In genomic region chr11:126328444-126328843, GRCh38 we compare ENCODE assay signal across 16 cellular contexts. TPM values are rescaled to one million over a fixed set of nuclear protein-coding genes. Genes with fewer than 3 reads are reported as not detected.
DNase-seq lines count a peak whose midpoint lies in the region; ATAC-seq and TF ChIP-seq lines count a peak whose summit lies in the region.
"Had no signal": no experiment of that assay in that cellular context is flagged by ENCODE, and none has a peak within 500 bp of the region (broad histone marks: within the 10 kb centered on the region; RNA-seq: fewer than 3 reads in every experiment).

No MANE protein-coding gene starts in this region.

- peak overlapping the region; percentile 17 for H3K27ac ChIP-seq in duodenal mucosa (ENCODE audit: low read depth, low read length)
- H3K27ac ChIP-seq: colonic mucosa had no signal

- H3K4me1 Mint-ChIP-seq in CD14-positive monocyte (peaks cover 3% of the 10 kb centered on the region), nephron progenitor cell (peaks cover 65% of the 10 kb centered on the region)

- H3K9me3 Mint-ChIP-seq in CD14-positive monocyte (no peaks in the 10 kb centered on the region), nephron progenitor cell (no peaks in the 10 kb centered on the region)
- H3K9me3 Mint-ChIP-seq: activated CD4-positive, alpha-beta T cell treated with anti-CD3 and anti-CD28 coated beads, Interleukin-2, amount 10 ng/mL, durations not matched to agents 7 days and 5 days; activated naive CD4-positive, alpha-beta T cell treated with anti-CD3 and anti-CD28 coated beads for 36 hours had no signal

- H3K4me3 ChIP-seq in H7 (ENCODE audit: insufficient read depth, low read depth, low read length) (no peak overlapping the region), duodenal mucosa (ENCODE audit: low read depth in 1 of 2, low read length in 2 of 2) (no peak overlapping the region), foreskin fibroblast (ENCODE audit: low read depth in 1 of 2, low read length in 2 of 2) (no peak overlapping the region)
- H3K4me3 ChIP-seq: colonic mucosa, pancreas had no signal

- H3K9me3 ChIP-seq in duodenal mucosa (ENCODE audit: control insufficient read depth in 1 of 2, low read length in 2 of 2): no peaks in the 10 kb centered on the region
- H3K9me3 ChIP-seq: colonic mucosa, pancreas had no signal

- H3K27me3 Mint-ChIP-seq in CD14-positive monocyte (ENCODE audit: low read depth in 3 of 3): peaks cover 0 to 1% (median 0%) of the 10 kb centered on the region in 3 donors
- peaks cover 5% of the 10 kb centered on the region for H3K27me3 Mint-ChIP-seq in nephron progenitor cell (ENCODE audit: low read depth, poor library complexity)
- H3K27me3 Mint-ChIP-seq: activated CD4-positive, alpha-beta T cell treated with anti-CD3 and anti-CD28 coated beads, Interleukin-2, amount 10 ng/mL, durations not matched to agents 7 days and 5 days had no signal

- DNase-seq in CD14-positive monocyte (ENCODE audit: low spot score) (peak; percentile 22), H7 (peak; percentile 50), nephron progenitor cell (no peak), NOMO-1 (lab: John Stamatoyannopoulos, UW; ENCODE audit: unreplicated experiment in 2 of 2) (no peak), foreskin fibroblast (no peak), dermis blood vessel endothelial cell (no peak)
- DNase-seq: activated CD4-positive, alpha-beta T cell treated with anti-CD3 and anti-CD28 coated beads, Interleukin-2, amount 10 ng/mL, durations not matched to agents 7 days and 5 days; activated naive CD4-positive, alpha-beta T cell treated with anti-CD3 and anti-CD28 coated beads for 36 hours; colonic mucosa; GF-D8; NCI-H1930; Right ventricle myocardium superior; stimulated activated CD4-positive, alpha-beta T cell treated with anti-CD3 and anti-CD28 coated beads, Interleukin-2, amount 100 ng/mL, for 24 hours had no signal

- ATAC-seq in GM19455 (IDR thresholded peaks at IDR 0.05; ENCODE audit: unreplicated experiment): no peak

- no peak overlapping the region for H3K9ac ChIP-seq in duodenal mucosa (ENCODE audit: low read depth in 1 of 2, low read length in 2 of 2)

- no peak for TF ChIP-seq CTCF in CD14-positive monocyte (IDR thresholded peaks at IDR 0.05)
- TF ChIP-seq CTCF in nephron progenitor cell (IDR thresholded peaks at IDR 0.05): no peak
- TF ChIP-seq CTCF in foreskin fibroblast (IDR thresholded peaks at IDR 0.05; ENCODE audit: low read depth, low read length): no peak

- intact Hi-C loops in CD14-positive monocyte (cut with micrococcal nuclease): no loop called here

- H3K4me3 Mint-ChIP-seq in CD14-positive monocyte (no peak overlapping the region), nephron progenitor cell (no peak overlapping the region)
- H3K4me3 Mint-ChIP-seq: activated CD4-positive, alpha-beta T cell treated with anti-CD3 and anti-CD28 coated beads, Interleukin-2, amount 10 ng/mL, durations not matched to agents 7 days and 5 days; activated naive CD4-positive, alpha-beta T cell treated with anti-CD3 and anti-CD28 coated beads for 36 hours had no signal

- H3K4me1 ChIP-seq in duodenal mucosa (ENCODE audit: control insufficient read depth in 1 of 2, insufficient read depth in 2 of 2, low read length in 2 of 2): peaks cover 0 to 4% of the 10 kb centered on the region in 2 donors
- H3K4me1 ChIP-seq: colonic mucosa, pancreas had no signal

- no peaks in the 10 kb centered on the region; the same call in 1 of the 2 replicates for H3K36me3 ChIP-seq in H7 (replicated peaks; ENCODE audit: control insufficient read depth, insufficient read depth, low read length)
- peaks cover 12 to 21% of the 10 kb centered on the region in 2 donors for H3K36me3 ChIP-seq in duodenal mucosa (ENCODE audit: control insufficient read depth in 1 of 2, insufficient read depth in 2 of 2, low read length in 2 of 2)
- H3K36me3 ChIP-seq: colonic mucosa had no signal

- H3K27ac Mint-ChIP-seq in CD14-positive monocyte (peak overlapping the region in 3 of 7 donors; percentile 56 to 85 (median 70)), nephron progenitor cell (peak overlapping the region; percentile 99)
- H3K27ac Mint-ChIP-seq: activated CD4-positive, alpha-beta T cell treated with anti-CD3 and anti-CD28 coated beads, Interleukin-2, amount 10 ng/mL, durations not matched to agents 7 days and 5 days; activated naive CD4-positive, alpha-beta T cell treated with anti-CD3 and anti-CD28 coated beads for 36 hours had no signal

- H3K36me3 Mint-ChIP-seq in CD14-positive monocyte (peaks cover 54 to 65% of the 10 kb centered on the region in 2 donors), nephron progenitor cell (ENCODE audit: low read depth) (peaks cover 30% of the 10 kb centered on the region)

- H3K27me3 ChIP-seq in H7 (ENCODE audit: control insufficient read depth, insufficient read depth, low read length): no peaks in the 10 kb centered on the region
- H3K27me3 ChIP-seq in duodenal mucosa (ENCODE audit: control insufficient read depth in 1 of 2, insufficient read depth in 2 of 2, low read length in 2 of 2): no peaks in the 10 kb centered on the region
- H3K27me3 ChIP-seq: colonic mucosa, pancreas had no signal

RNA-seq across cellular contexts. Expression of gene DCPS, which starts 24.6 kb away (rescaled TPM):
- polyA plus RNA-seq in CD14-positive monocyte: 10 to 100 TPM; 30.4 to 30.7 TPM
- 21.4 TPM in 2 replicates for total RNA-seq in H7 (2014; rRNA removed; shearing (Covaris generic))
- 6.6 and 11.4 TPM in 2 replicates for total RNA-seq in dermis blood vessel endothelial cell

RNA-seq across cellular contexts. Expression of gene ST3GAL4, which starts 27.0 kb away (rescaled TPM):
- polyA plus RNA-seq in CD14-positive monocyte: 10 to 100 TPM in 1 of 2 donors, 1 to 10 TPM in 1; 7.8 to 10.1 TPM
- total RNA-seq in H7 (2014; rRNA removed; shearing (Covaris generic)): 16.0 and 19.4 TPM in 2 replicates
- 15.8 and 16.1 TPM in 2 replicates for total RNA-seq in dermis blood vessel endothelial cell

RNA-seq across cellular contexts. Expression of gene TIRAP, which starts 45.6 kb away (rescaled TPM):
- 10 to 100 TPM in 1 of 2 donors, 1 to 10 TPM in 1; 7.0 to 13.8 TPM for polyA plus RNA-seq in CD14-positive monocyte
- 4.2 and 5.8 TPM in 2 replicates for total RNA-seq in H7 (2014; rRNA removed; shearing (Covaris generic))
- total RNA-seq in dermis blood vessel endothelial cell: 5.1 and 6.8 TPM in 2 replicates

RNA-seq across cellular contexts. Expression of gene FOXRED1, which starts 59.5 kb away (rescaled TPM):
- 10 to 100 TPM; 15.2 to 15.4 TPM for polyA plus RNA-seq in CD14-positive monocyte
- 54.0 and 68.7 TPM in 2 replicates for total RNA-seq in H7 (2014; rRNA removed; shearing (Covaris generic))
- 11.2 and 17.5 TPM in 2 replicates for total RNA-seq in dermis blood vessel endothelial cell

RNA-seq across cellular contexts. Expression of gene SRPRA, which starts 59.7 kb away (rescaled TPM):
- polyA plus RNA-seq in CD14-positive monocyte: 10 to 100 TPM; 68.7 to 87.6 TPM
- total RNA-seq in H7 (2014; rRNA removed; shearing (Covaris generic)): 65.9 and 72.7 TPM in 2 replicates
- 43.9 and 85.5 TPM in 2 replicates for total RNA-seq in dermis blood vessel endothelial cell

Comparison
In these comparisons a context has a peak if more than half of its experiments do, and no peak if none do; other contexts are left out.
1. DNase-seq: peak in CD14-positive monocyte (single experiment) and H7 (single experiment); none in nephron progenitor cell (single experiment), NOMO-1 (0 of 2), foreskin fibroblast (0 of 2) and dermis blood vessel endothelial cell (single experiment).